Comparison of ENCODE assay signal across 20 cellular contexts in genomic region chr4:174018236-174018635, GRCh38.
DNase-seq lines count a peak whose midpoint lies in the region; TF ChIP-seq lines count a peak whose summit lies in the region.
"Had no signal": no experiment of that assay in that cellular context is flagged by ENCODE, and none has a peak within 500 bp of the region (broad histone marks: within the 10 kb centered on the region; RNA-seq: fewer than 3 reads in every experiment).

No MANE protein-coding gene starts in this region.

- TF ChIP-seq POLR2A in breast epithelium (IDR thresholded peaks at IDR 0.05): no peak

- H3K4me2 ChIP-seq in smooth muscle cell: no peak overlapping the region
- H3K4me2 ChIP-seq: A549; BLaER1 treated with 17β-estradiol and CSF1 and Interleukin-3, amounts not matched to agents 10 nM and 100 nM had no signal

- H3K4me1 Mint-ChIP-seq in MCF 10A (ENCODE audit: insufficient read depth, unreplicated experiment): no peaks in the 10 kb centered on the region
- H3K4me1 Mint-ChIP-seq: CD14-positive monocyte; CD8-positive, alpha-beta memory T cell had no signal

- H3K4me3 ChIP-seq in breast epithelium (no peak overlapping the region), smooth muscle cell (no peak overlapping the region)
- H3K4me3 ChIP-seq: A549; BLaER1 treated with 17β-estradiol and CSF1 and Interleukin-3, amounts not matched to agents 10 nM and 100 nM; HAP-1 had no signal

- 93% methylated on average over 7 of the region's 7 CpGs for WGBS in smooth muscle cell (ENCODE audit: low lambda C conversion rate)

- H3F3A ChIP-seq in smooth muscle cell (ENCODE audit: low read depth): peaks cover 2% of the 10 kb centered on the region

- no peaks in the 10 kb centered on the region for H3K79me2 ChIP-seq in smooth muscle cell (ENCODE audit: low read depth)

- peaks cover 89% of the 10 kb centered on the region for H3K27me3 Mint-ChIP-seq in MCF 10A (ENCODE audit: insufficient read depth, unreplicated experiment)

- no peak overlapping the region for H3K27ac Mint-ChIP-seq in MCF 10A (ENCODE audit: low read depth, unreplicated experiment)
- H3K27ac Mint-ChIP-seq: CD14-positive monocyte; CD4-positive, alpha-beta T cell; CD8-positive, alpha-beta memory T cell; HFFc6 had no signal

- CTCF ChIA-PET in MCF 10A (lab: Yijun Ruan, JAX): interaction anchor here (0.6 kb wide), 1 partner anchor 122 kb away, joined by 3 read pairs; no protein-coding TSS in a partner anchor

- BruUV-seq in MCF 10A (replicated peaks; lab: Mats Ljungman, UMichigan): no TSS peak

- intact Hi-C loops in MCF 10A (cut with micrococcal nuclease): no loop called here
- intact Hi-C loops in breast epithelium (cut with DNase I; ENCODE audit: low total_unique reads): no loop called here

- H4K20me1 ChIP-seq in smooth muscle cell (ENCODE audit: low read depth): no peaks in the 10 kb centered on the region
- H4K20me1 ChIP-seq: BLaER1 treated with 17β-estradiol and CSF1 and Interleukin-3, amounts not matched to agents 10 nM and 100 nM had no signal

- H3K27ac ChIP-seq in breast epithelium (no peak overlapping the region), smooth muscle cell (ENCODE audit: low read depth) (peak overlapping the region; percentile 49)
- H3K27ac ChIP-seq: A549; BLaER1 treated with 17β-estradiol and CSF1 and Interleukin-3, amounts not matched to agents 10 nM and 100 nM had no signal

- H3K9me3 Mint-ChIP-seq in MCF 10A (ENCODE audit: unreplicated experiment): no peaks in the 10 kb centered on the region
- H3K9me3 Mint-ChIP-seq: CD4-positive, alpha-beta T cell had no signal

- no peaks in the 10 kb centered on the region for H3K27me3 ChIP-seq in breast epithelium
- H3K27me3 ChIP-seq in smooth muscle cell (ENCODE audit: low read depth): no peaks in the 10 kb centered on the region
- H3K27me3 ChIP-seq: BE2C; BLaER1 treated with 17β-estradiol and CSF1 and Interleukin-3, amounts not matched to agents 10 nM and 100 nM had no signal

- H3K36me3 ChIP-seq in breast epithelium (no peaks in the 10 kb centered on the region), smooth muscle cell (ENCODE audit: low read depth) (no peaks in the 10 kb centered on the region)
- H3K36me3 ChIP-seq: BLaER1 treated with 17β-estradiol and CSF1 and Interleukin-3, amounts not matched to agents 10 nM and 100 nM; HAP-1 had no signal

- H3K9ac ChIP-seq in smooth muscle cell (ENCODE audit: low read depth): no peak overlapping the region
- H3K9ac ChIP-seq: BLaER1 treated with 17β-estradiol and CSF1 and Interleukin-3, amounts not matched to agents 10 nM and 100 nM had no signal

- peak; percentile 18 for DNase-seq in MCF 10A (ENCODE audit: unreplicated experiment)
- DNase-seq in breast epithelium (ENCODE audit: low spot score in 2 of 2): no peak
- DNase-seq in amniotic epithelial cell (ENCODE audit: low read depth): peak; percentile 25
- DNase-seq in smooth muscle cell (lab: John Stamatoyannopoulos, UW; ENCODE audit: unreplicated experiment): no peak
- no peak for DNase-seq in stimulated activated CD4-positive, alpha-beta T cell treated with anti-CD3 and anti-CD28 coated beads, Interleukin-4, amount 100 ng/mL, for 24 hours
- DNase-seq in NCI-H2081 (lab: John Stamatoyannopoulos, UW): no peak
- DNase-seq: 8988T; ACHN; AML-193; BE2C; CD4-positive, alpha-beta T cell; CD8-positive, alpha-beta memory T cell; DMS 273 treated with DMSO at 0.1 percent for 48 hours; DND-41; GOT3; HFFc6 had no signal

- H2AFZ ChIP-seq in smooth muscle cell (ENCODE audit: low read depth): no peak overlapping the region

- H3K4me3 Mint-ChIP-seq in MCF 10A (ENCODE audit: unreplicated experiment): no peak overlapping the region
- H3K4me3 Mint-ChIP-seq: CD14-positive monocyte; CD4-positive, alpha-beta T cell; CD8-positive, alpha-beta memory T cell; HFFc6 had no signal

- TF ChIP-seq CTCF in MCF 10A (IDR thresholded peaks at IDR 0.05; ENCODE audit: unreplicated experiment): no peak
- TF ChIP-seq CTCF in breast epithelium (IDR thresholded peaks at IDR 0.05): no peak
- TF ChIP-seq CTCF in smooth muscle cell (IDR thresholded peaks at IDR 0.05; ENCODE audit: borderline replicate concordance, insufficient read depth, poor library complexity, severe bottlenecking): no peak

- no peaks in the 10 kb centered on the region for H3K36me3 Mint-ChIP-seq in MCF 10A (ENCODE audit: insufficient read depth, unreplicated experiment)
- H3K36me3 Mint-ChIP-seq: CD14-positive monocyte; CD8-positive, alpha-beta memory T cell had no signal

- H3K9me3 ChIP-seq in breast epithelium (no peaks in the 10 kb centered on the region), smooth muscle cell (replicated peaks; ENCODE audit: low read depth) (no peaks in the 10 kb centered on the region)
- H3K9me3 ChIP-seq: A549; BE2C; BLaER1 treated with 17β-estradiol and CSF1 and Interleukin-3, amounts not matched to agents 10 nM and 100 nM; HAP-1 had no signal

- H3K4me1 ChIP-seq in breast epithelium: no peaks in the 10 kb centered on the region
- no peaks in the 10 kb centered on the region for H3K4me1 ChIP-seq in smooth muscle cell (ENCODE audit: low read depth)
- H3K4me1 ChIP-seq: A549, HAP-1 had no signal

- POLR2A ChIA-PET in MCF 10A (lab: Yijun Ruan, JAX): no interaction called here

Comparison
In these comparisons a context has a peak if more than half of its experiments do, and no peak if none do; other contexts are left out.
1. DNase-seq: peak in MCF 10A (single experiment) and amniotic epithelial cell (single experiment); none in breast epithelium (0 of 2), smooth muscle cell (single experiment), stimulated activated CD4-positive, alpha-beta T cell treated with anti-CD3 and anti-CD28 coated beads, Interleukin-4, amount 100 ng/mL, for 24 hours (single experiment) and NCI-H2081 (0 of 2).